ENCODE assay signal across 15 cellular contexts in the genomic region with DNA sequence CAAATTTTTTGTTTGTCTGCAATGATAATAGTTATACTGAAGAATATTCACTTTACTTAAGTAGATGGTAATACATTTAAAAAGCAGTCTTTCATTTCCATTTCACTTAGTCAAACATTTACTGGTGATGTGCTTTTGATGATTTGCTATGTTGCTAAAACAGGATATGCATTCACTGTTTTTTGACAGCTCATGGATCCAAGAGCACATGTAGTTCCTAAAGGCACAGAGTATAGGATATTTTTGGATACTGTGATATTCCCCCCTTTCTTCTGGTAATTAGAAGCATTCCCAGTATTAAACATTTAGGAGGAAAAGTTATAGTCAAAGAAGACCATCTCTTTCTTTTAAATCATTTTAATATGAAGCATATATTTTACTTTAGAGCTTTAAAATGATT. TPM values are rescaled to one million over a fixed set of nuclear protein-coding genes. Genes with fewer than 3 reads are reported as not detected.
DNase-seq lines count a peak whose midpoint lies in the region; ATAC-seq and TF ChIP-seq lines count a peak whose summit lies in the region.
"Had no signal": no experiment of that assay in that cellular context is flagged by ENCODE, and none has a peak within 500 bp of the region (broad histone marks: within the 10 kb centered on the region; RNA-seq: fewer than 3 reads in every experiment).

No MANE protein-coding gene starts in this region.

- H3K27me3 ChIP-seq in CD4-positive, alpha-beta T cell (ENCODE audit: control insufficient read depth, insufficient read depth, low read length): no peaks in the 10 kb centered on the region
- H3K27me3 ChIP-seq: Peyer's patch had no signal

- H3K36me3 Mint-ChIP-seq in activated naive CD4-positive, alpha-beta T cell treated with anti-CD3 and anti-CD28 coated beads, Interleukin-2, amount 50 U/mL, for 24 hours: peaks cover 9% of the 10 kb centered on the region
- peaks cover 9% of the 10 kb centered on the region for H3K36me3 Mint-ChIP-seq in activated naive CD4-positive, alpha-beta T cell treated with anti-CD3 and anti-CD28 coated beads for 36 hours (ENCODE audit: low read depth)
- peaks cover 48% of the 10 kb centered on the region for H3K36me3 Mint-ChIP-seq in CD4-positive, alpha-beta T cell (ENCODE audit: low read depth)
- H3K36me3 Mint-ChIP-seq in activated CD4-positive, alpha-beta memory T cell treated with anti-CD3 and anti-CD28 coated beads for 36 hours: peaks cover 19% of the 10 kb centered on the region
- peaks cover 41% of the 10 kb centered on the region for H3K36me3 Mint-ChIP-seq in activated T-helper 1 cell treated with anti-CD3 and anti-CD28 coated beads, Interleukin-12 subunit alpha, Interleukin-12 subunit beta, Interleukin-2, Interleukin-4 antibody, amounts not matched to agents 30 ng/mL and 10 ng/mL and 1 ng/mL, durations not matched to agents 14 hours and 24 hours and 36 hours (ENCODE audit: low read depth)

- intact Hi-C loops in activated naive CD4-positive, alpha-beta T cell treated with anti-CD3 and anti-CD28 coated beads for 36 hours (cut with micrococcal nuclease): no loop called here
- intact Hi-C loops in CD4-positive, alpha-beta T cell (cut with DNase I, micrococcal nuclease): loop anchor here in 1 of 2 experiments (10.0 kb wide), 1 partner anchor 441 kb away; the partner anchor contains the start of gene CHI3L2
- intact Hi-C loops in activated CD4-positive, alpha-beta memory T cell treated with anti-CD3 and anti-CD28 coated beads for 36 hours (cut with micrococcal nuclease): no loop called here
- intact Hi-C loops in activated T-helper 1 cell treated with anti-CD3 and anti-CD28 coated beads, Interleukin-12 subunit alpha, Interleukin-12 subunit beta, Interleukin-2, Interleukin-4 antibody, amounts not matched to agents 30 ng/mL and 10 ng/mL and 1 ng/mL, durations not matched to agents 14 hours and 24 hours and 36 hours (cut with micrococcal nuclease): loop anchor here (1.0 kb wide), 1 partner anchor 8 kb away; no protein-coding TSS in a partner anchor

- peaks cover 82% of the 10 kb centered on the region for H3K4me1 Mint-ChIP-seq in activated naive CD4-positive, alpha-beta T cell treated with anti-CD3 and anti-CD28 coated beads, Interleukin-2, amount 50 U/mL, for 24 hours
- peaks cover 66% of the 10 kb centered on the region for H3K4me1 Mint-ChIP-seq in activated naive CD4-positive, alpha-beta T cell treated with anti-CD3 and anti-CD28 coated beads for 36 hours (ENCODE audit: low read depth)
- H3K4me1 Mint-ChIP-seq in CD4-positive, alpha-beta T cell (ENCODE audit: low read depth): peaks cover 75% of the 10 kb centered on the region
- peaks cover 72% of the 10 kb centered on the region for H3K4me1 Mint-ChIP-seq in activated CD4-positive, alpha-beta memory T cell treated with anti-CD3 and anti-CD28 coated beads for 36 hours (ENCODE audit: low read depth)
- peaks cover 48% of the 10 kb centered on the region for H3K4me1 Mint-ChIP-seq in activated T-helper 1 cell treated with anti-CD3 and anti-CD28 coated beads, Interleukin-12 subunit alpha, Interleukin-12 subunit beta, Interleukin-2, Interleukin-4 antibody, amounts not matched to agents 30 ng/mL and 10 ng/mL and 1 ng/mL, durations not matched to agents 14 hours and 24 hours and 36 hours (ENCODE audit: low read depth)

- H3K27me3 Mint-ChIP-seq in activated naive CD4-positive, alpha-beta T cell treated with anti-CD3 and anti-CD28 coated beads, Interleukin-2, amount 50 U/mL, for 24 hours: no peaks in the 10 kb centered on the region
- H3K27me3 Mint-ChIP-seq in activated naive CD4-positive, alpha-beta T cell treated with anti-CD3 and anti-CD28 coated beads for 36 hours (ENCODE audit: low read depth): no peaks in the 10 kb centered on the region
- no peaks in the 10 kb centered on the region for H3K27me3 Mint-ChIP-seq in CD4-positive, alpha-beta T cell
- no peaks in the 10 kb centered on the region for H3K27me3 Mint-ChIP-seq in activated CD4-positive, alpha-beta memory T cell treated with anti-CD3 and anti-CD28 coated beads for 36 hours
- H3K27me3 Mint-ChIP-seq in activated T-helper 1 cell treated with anti-CD3 and anti-CD28 coated beads, Interleukin-12 subunit alpha, Interleukin-12 subunit beta, Interleukin-2, Interleukin-4 antibody, amounts not matched to agents 30 ng/mL and 10 ng/mL and 1 ng/mL, durations not matched to agents 14 hours and 24 hours and 36 hours (ENCODE audit: insufficient read depth): no peaks in the 10 kb centered on the region
- H3K27me3 Mint-ChIP-seq: CD8-positive, alpha-beta memory T cell had no signal

- H3K27ac Mint-ChIP-seq in activated naive CD4-positive, alpha-beta T cell treated with anti-CD3 and anti-CD28 coated beads, Interleukin-2, amount 50 U/mL, for 24 hours: peak overlapping the region; percentile 62
- no peak overlapping the region for H3K27ac Mint-ChIP-seq in activated naive CD4-positive, alpha-beta T cell treated with anti-CD3 and anti-CD28 coated beads for 36 hours
- peak overlapping the region; percentile 60 for H3K27ac Mint-ChIP-seq in CD4-positive, alpha-beta T cell
- H3K27ac Mint-ChIP-seq in activated CD4-positive, alpha-beta memory T cell treated with anti-CD3 and anti-CD28 coated beads for 36 hours: peak overlapping the region; percentile 52
- no peak overlapping the region for H3K27ac Mint-ChIP-seq in activated T-helper 1 cell treated with anti-CD3 and anti-CD28 coated beads, Interleukin-12 subunit alpha, Interleukin-12 subunit beta, Interleukin-2, Interleukin-4 antibody, amounts not matched to agents 30 ng/mL and 10 ng/mL and 1 ng/mL, durations not matched to agents 14 hours and 24 hours and 36 hours

- no peaks in the 10 kb centered on the region for H3K9me3 ChIP-seq in CD4-positive, alpha-beta T cell (ENCODE audit: control insufficient read depth, low read length)
- H3K9me3 ChIP-seq: Peyer's patch had no signal

- H3K9me3 Mint-ChIP-seq in activated naive CD4-positive, alpha-beta T cell treated with anti-CD3 and anti-CD28 coated beads, Interleukin-2, amount 50 U/mL, for 24 hours: no peaks in the 10 kb centered on the region
- no peaks in the 10 kb centered on the region for H3K9me3 Mint-ChIP-seq in activated naive CD4-positive, alpha-beta T cell treated with anti-CD3 and anti-CD28 coated beads for 36 hours
- H3K9me3 Mint-ChIP-seq in CD4-positive, alpha-beta T cell: no peaks in the 10 kb centered on the region
- H3K9me3 Mint-ChIP-seq in activated CD4-positive, alpha-beta memory T cell treated with anti-CD3 and anti-CD28 coated beads for 36 hours: no peaks in the 10 kb centered on the region
- H3K9me3 Mint-ChIP-seq in activated T-helper 1 cell treated with anti-CD3 and anti-CD28 coated beads, Interleukin-12 subunit alpha, Interleukin-12 subunit beta, Interleukin-2, Interleukin-4 antibody, amounts not matched to agents 30 ng/mL and 10 ng/mL and 1 ng/mL, durations not matched to agents 14 hours and 24 hours and 36 hours: no peaks in the 10 kb centered on the region
- H3K9me3 Mint-ChIP-seq: CD8-positive, alpha-beta memory T cell had no signal

- CTCF ChIA-PET in activated naive CD4-positive, alpha-beta T cell treated with anti-CD3 and anti-CD28 coated beads for 36 hours (lab: Charles Lee): interaction anchor here (2.0 kb wide), 1 partner anchor 158 kb away, joined by 8 read pairs; no protein-coding TSS in a partner anchor
- CTCF ChIA-PET in CD4-positive, alpha-beta T cell (lab: Charles Lee): interaction anchor here (1.2 to 1.4 kb wide), 3 partner anchors 72 to 157 kb away, joined by 3 to 5 read pairs (median 3); no protein-coding TSS in a partner anchor
- CTCF ChIA-PET in activated CD4-positive, alpha-beta memory T cell treated with anti-CD3 and anti-CD28 coated beads for 36 hours (lab: Charles Lee): interaction anchor here (0.7 to 4.7 kb wide), 5 partner anchors 12 to 184 kb away, joined by 3 to 28 read pairs (median 3); no protein-coding TSS in a partner anchor

- no peak overlapping the region for H3K27ac ChIP-seq in CD4-positive, alpha-beta T cell (ENCODE audit: low read depth, low read length)
- H3K27ac ChIP-seq: Peyer's patch had no signal

- no peak for ATAC-seq in CD4-positive, alpha-beta T cell (ENCODE audit: poor library complexity)

- POLR2A ChIA-PET in CD4-positive, alpha-beta T cell (lab: Charles Lee): interaction anchor here (0.6 to 1.6 kb wide), 9 partner anchors 23 to 466 kb away, joined by 3 to 6 read pairs (median 3); no protein-coding TSS in a partner anchor
- POLR2A ChIA-PET in activated CD4-positive, alpha-beta memory T cell treated with anti-CD3 and anti-CD28 coated beads for 36 hours (lab: Charles Lee): interaction anchor here (1.1 kb wide), 1 partner anchor 23 kb away, joined by 4 read pairs; no protein-coding TSS in a partner anchor

- no peak overlapping the region for H3K4me3 Mint-ChIP-seq in activated naive CD4-positive, alpha-beta T cell treated with anti-CD3 and anti-CD28 coated beads, Interleukin-2, amount 50 U/mL, for 24 hours
- H3K4me3 Mint-ChIP-seq in activated naive CD4-positive, alpha-beta T cell treated with anti-CD3 and anti-CD28 coated beads for 36 hours: no peak overlapping the region
- no peak overlapping the region for H3K4me3 Mint-ChIP-seq in CD4-positive, alpha-beta T cell
- H3K4me3 Mint-ChIP-seq in activated CD4-positive, alpha-beta memory T cell treated with anti-CD3 and anti-CD28 coated beads for 36 hours: no peak overlapping the region
- no peak overlapping the region for H3K4me3 Mint-ChIP-seq in activated T-helper 1 cell treated with anti-CD3 and anti-CD28 coated beads, Interleukin-12 subunit alpha, Interleukin-12 subunit beta, Interleukin-2, Interleukin-4 antibody, amounts not matched to agents 30 ng/mL and 10 ng/mL and 1 ng/mL, durations not matched to agents 14 hours and 24 hours and 36 hours

- no peak for DNase-seq in activated naive CD4-positive, alpha-beta T cell treated with anti-CD3 and anti-CD28 coated beads for 36 hours
- no peak for DNase-seq in CD4-positive, alpha-beta T cell
- DNase-seq in activated CD4-positive, alpha-beta memory T cell treated with anti-CD3 and anti-CD28 coated beads for 36 hours: no peak
- DNase-seq in putamen (ENCODE audit: low spot score) (peak; percentile 19), cerebellar nuclear complex (lab: John Stamatoyannopoulos, UW) (no peak)
- no peak for DNase-seq in activated T-helper 1 cell treated with anti-CD3 and anti-CD28 coated beads, Interleukin-12 subunit alpha, Interleukin-12 subunit beta, Interleukin-2, Interleukin-4 antibody, amounts not matched to agents 30 ng/mL and 10 ng/mL and 1 ng/mL, durations not matched to agents 14 hours and 24 hours and 36 hours (ENCODE audit: low spot score)
- no peak for DNase-seq in stimulated activated naive CD4-positive, alpha-beta T cell treated with Interleukin-2 at 50 U/mL for 16 hours (lab: John Stamatoyannopoulos, UW)
- DNase-seq: AML-193; CD8-positive, alpha-beta memory T cell; GF-D8; NCI-H1436 treated with DMSO at 0.1 percent for 48 hours; NCI-H2081; NCI-H510A treated with DMSO at 0.1 percent for 48 hours; Peyer's patch had no signal

- TF ChIP-seq CTCF in CD4-positive, alpha-beta T cell (IDR thresholded peaks at IDR 0.05): no peak

RNA-seq across cellular contexts. Expression of gene RAP1A, which starts 45.9 kb away (rescaled TPM):
- total RNA-seq in activated naive CD4-positive, alpha-beta T cell treated with anti-CD3 and anti-CD28 coated beads for 36 hours: 100 to 1,000 TPM; 152 to 155 TPM
- total RNA-seq in CD4-positive, alpha-beta T cell: 10 to 100 TPM; 63.8 to 67.1 TPM
- 100 to 1,000 TPM; 292 to 294 TPM for total RNA-seq in activated CD4-positive, alpha-beta memory T cell treated with anti-CD3 and anti-CD28 coated beads for 36 hours
- total RNA-seq in activated T-helper 1 cell treated with anti-CD3 and anti-CD28 coated beads, Interleukin-12 subunit alpha, Interleukin-12 subunit beta, Interleukin-2, Interleukin-4 antibody, amounts not matched to agents 30 ng/mL and 10 ng/mL and 1 ng/mL, durations not matched to agents 14 hours and 24 hours and 36 hours: 326 and 348 TPM in 2 replicates

Comparison
In these comparisons a context has a peak if more than half of its experiments do, and no peak if none do; other contexts are left out.
1. H3K27ac Mint-ChIP-seq: peak in activated naive CD4-positive, alpha-beta T cell treated with anti-CD3 and anti-CD28 coated beads, Interleukin-2, amount 50 U/mL, for 24 hours (single experiment), CD4-positive, alpha-beta T cell (single experiment) and activated CD4-positive, alpha-beta memory T cell treated with anti-CD3 and anti-CD28 coated beads for 36 hours (single experiment); none in activated naive CD4-positive, alpha-beta T cell treated with anti-CD3 and anti-CD28 coated beads for 36 hours (single experiment) and activated T-helper 1 cell treated with anti-CD3 and anti-CD28 coated beads, Interleukin-12 subunit alpha, Interleukin-12 subunit beta, Interleukin-2, Interleukin-4 antibody, amounts not matched to agents 30 ng/mL and 10 ng/mL and 1 ng/mL, durations not matched to agents 14 hours and 24 hours and 36 hours (single experiment).